Comparison of ENCODE assay signal across 2 cellular contexts in genomic region chr11:68057807-68058206, GRCh38.
TF ChIP-seq lines count a peak whose summit lies in the region.

No MANE protein-coding gene starts in this region.

TF ChIP-seq in HEK293, 187 proteins besides CTCF, POLR2A, EP300 and RAD21:
- TF ChIP-seq ZNF121 (tag by site-specific recombination; IDR thresholded peaks at IDR 0.05) = peak; percentile 89
- no peak for TF ChIP-seq AEBP2 (tag by site-specific recombination; IDR thresholded peaks at IDR 0.05; ENCODE audit: borderline replicate concordance)
- no peak for TF ChIP-seq KLF16 (tag by site-specific recombination; IDR thresholded peaks at IDR 0.05)

TF ChIP-seq in K562, 482 proteins besides CTCF, POLR2A, EP300 and RAD21:
- TF ChIP-seq RBFOX2 (IDR thresholded peaks at IDR 0.05; ENCODE audit: low read depth, low read length) (no peak), ZNF121 (CRISPR knock-in tag; conservative IDR thresholded peaks at IDR 0.05) (peak; percentile 85), CHD4 (IDR thresholded peaks at IDR 0.05; ENCODE audit: insufficient read depth, insufficient replicate concordance, low read depth, low read length, poor library complexity, severe bottlenecking) (no peak), NR2C1 (IDR thresholded peaks at IDR 0.05) (no peak), NR2C1 (tag; IDR thresholded peaks at IDR 0.05) (no peak), C11orf30 (IDR thresholded peaks at IDR 0.05; ENCODE audit: low read depth) (no peak), MEIS2 (IDR thresholded peaks at IDR 0.05; ENCODE audit: partially characterized antibody) (no peak), ETV5 (CRISPR knock-in tag; IDR thresholded peaks at IDR 0.05; ENCODE audit: low read depth) (no peak), POLR2B (IDR thresholded peaks at IDR 0.05; ENCODE audit: low read depth, partially characterized antibody) (peak; percentile 46), ZNF408 (CRISPR knock-in tag; IDR thresholded peaks at IDR 0.05; ENCODE audit: low read depth) (no peak), TOE1 (IDR thresholded peaks at IDR 0.05; ENCODE audit: borderline replicate concordance) (no peak), TOE1 (CRISPR knock-in tag; IDR thresholded peaks at IDR 0.05; ENCODE audit: borderline replicate concordance, low read depth) (no peak), FOXK2 (conservative IDR thresholded peaks at IDR 0.05 in 1 of 2, IDR thresholded peaks at IDR 0.05 in 1 of 2; ENCODE audit: low read depth in 2 of 2) (no peak)
- TF ChIP-seq, protein P1, sequence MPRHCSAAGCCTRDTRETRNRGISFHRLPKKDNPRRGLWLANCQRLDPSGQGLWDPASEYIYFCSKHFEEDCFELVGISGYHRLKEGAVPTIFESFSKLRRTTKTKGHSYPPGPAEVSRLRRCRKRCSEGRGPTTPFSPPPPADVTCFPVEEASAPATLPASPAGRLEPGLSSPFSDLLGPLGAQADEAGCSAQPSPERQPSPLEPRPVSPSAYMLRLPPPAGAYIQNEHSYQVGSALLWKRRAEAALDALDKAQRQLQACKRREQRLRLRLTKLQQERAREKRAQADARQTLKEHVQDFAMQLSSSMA (CRISPR knock-in tag; IDR thresholded peaks at IDR 0.05) = no peak
- TF ChIP-seq, protein P2, sequence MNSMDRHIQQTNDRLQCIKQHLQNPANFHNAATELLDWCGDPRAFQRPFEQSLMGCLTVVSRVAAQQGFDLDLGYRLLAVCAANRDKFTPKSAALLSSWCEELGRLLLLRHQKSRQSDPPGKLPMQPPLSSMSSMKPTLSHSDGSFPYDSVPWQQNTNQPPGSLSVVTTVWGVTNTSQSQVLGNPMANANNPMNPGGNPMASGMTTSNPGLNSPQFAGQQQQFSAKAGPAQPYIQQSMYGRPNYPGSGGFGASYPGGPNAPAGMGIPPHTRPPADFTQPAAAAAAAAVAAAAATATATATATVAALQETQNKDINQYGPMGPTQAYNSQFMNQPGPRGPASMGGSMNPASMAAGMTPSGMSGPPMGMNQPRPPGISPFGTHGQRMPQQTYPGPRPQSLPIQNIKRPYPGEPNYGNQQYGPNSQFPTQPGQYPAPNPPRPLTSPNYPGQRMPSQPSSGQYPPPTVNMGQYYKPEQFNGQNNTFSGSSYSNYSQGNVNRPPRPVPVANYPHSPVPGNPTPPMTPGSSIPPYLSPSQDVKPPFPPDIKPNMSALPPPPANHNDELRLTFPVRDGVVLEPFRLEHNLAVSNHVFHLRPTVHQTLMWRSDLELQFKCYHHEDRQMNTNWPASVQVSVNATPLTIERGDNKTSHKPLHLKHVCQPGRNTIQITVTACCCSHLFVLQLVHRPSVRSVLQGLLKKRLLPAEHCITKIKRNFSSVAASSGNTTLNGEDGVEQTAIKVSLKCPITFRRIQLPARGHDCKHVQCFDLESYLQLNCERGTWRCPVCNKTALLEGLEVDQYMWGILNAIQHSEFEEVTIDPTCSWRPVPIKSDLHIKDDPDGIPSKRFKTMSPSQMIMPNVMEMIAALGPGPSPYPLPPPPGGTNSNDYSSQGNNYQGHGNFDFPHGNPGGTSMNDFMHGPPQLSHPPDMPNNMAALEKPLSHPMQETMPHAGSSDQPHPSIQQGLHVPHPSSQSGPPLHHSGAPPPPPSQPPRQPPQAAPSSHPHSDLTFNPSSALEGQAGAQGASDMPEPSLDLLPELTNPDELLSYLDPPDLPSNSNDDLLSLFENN (IDR thresholded peaks at IDR 0.05; ENCODE audit: low read depth in 2 of 2, low read length in 2 of 2) = no peak
TF ChIP-seq in K562: peak in this region for 2.
